ENCODE assay signal across 19 cellular contexts in genomic region chr7:16315280-16315679, GRCh38.
"Had no signal": no experiment of that assay in that cellular context is flagged by ENCODE, and none has a peak within 500 bp of the region (broad histone marks: within the 10 kb centered on the region; RNA-seq: fewer than 3 reads in every experiment).

No MANE protein-coding gene starts in this region.

- H3K27me3 Mint-ChIP-seq: activated CD4-positive, alpha-beta memory T cell treated with anti-CD3 and anti-CD28 coated beads for 36 hours; activated CD4-positive, alpha-beta T cell treated with anti-CD3 and anti-CD28 coated beads for 36 hours; natural killer cell treated with Interleukin-12 subunit alpha and Interleukin-12 subunit beta and Interleukin-15 and Interleukin-18, amount 100 ng/mL, for 72 hours had no signal

- H3K9me3 Mint-ChIP-seq: activated CD4-positive, alpha-beta memory T cell treated with anti-CD3 and anti-CD28 coated beads for 36 hours; activated naive CD4-positive, alpha-beta T cell treated with anti-CD3 and anti-CD28 coated beads, Interleukin-2, amount 50 U/mL, for 72 hours had no signal

- H3K27ac Mint-ChIP-seq: activated CD4-positive, alpha-beta memory T cell treated with anti-CD3 and anti-CD28 coated beads for 36 hours; activated CD4-positive, alpha-beta T cell treated with anti-CD3 and anti-CD28 coated beads for 36 hours; activated naive CD4-positive, alpha-beta T cell treated with anti-CD3 and anti-CD28 coated beads, Interleukin-2, amount 50 U/mL, for 72 hours; brain; natural killer cell treated with Interleukin-12 subunit alpha and Interleukin-12 subunit beta and Interleukin-15 and Interleukin-18, amount 100 ng/mL, for 72 hours had no signal

- H3K4me3 Mint-ChIP-seq: activated CD4-positive, alpha-beta memory T cell treated with anti-CD3 and anti-CD28 coated beads for 36 hours; activated CD4-positive, alpha-beta T cell treated with anti-CD3 and anti-CD28 coated beads for 36 hours; brain; natural killer cell treated with Interleukin-12 subunit alpha and Interleukin-12 subunit beta and Interleukin-15 and Interleukin-18, amount 100 ng/mL, for 72 hours had no signal

- DNase-seq: activated CD4-positive, alpha-beta memory T cell treated with anti-CD3 and anti-CD28 coated beads for 36 hours; activated CD4-positive, alpha-beta T cell treated with anti-CD3 and anti-CD28 coated beads for 36 hours; activated effector memory CD4-positive, alpha-beta T cell treated with anti-CD3 and anti-CD28 coated beads, Interleukin-2, amount 50 U/mL, for 16 hours; activated T-cell treated with anti-CD3 and anti-CD28 coated beads, Interleukin-2, amount 50 U/mL, for 48 hours; central memory CD4-positive, alpha-beta T cell; foreskin keratinocyte; glutamatergic neuron; kidney glomerular epithelial cell; left ventricle myocardium superior; mesendoderm; stimulated activated CD4-positive, alpha-beta T cell treated with anti-CD3 and anti-CD28 coated beads, Interleukin-2, amount 100 ng/mL, for 48 hours; stimulated activated naive CD4-positive, alpha-beta T cell; substantia nigra; trophoblast cell had no signal

- H3K27me3 ChIP-seq: esophagus muscularis mucosa had no signal

- H3K4me3 ChIP-seq: coronary artery, esophagus muscularis mucosa had no signal

- H3K9me3 ChIP-seq: esophagus muscularis mucosa had no signal

- H3K27ac ChIP-seq: coronary artery, esophagus muscularis mucosa, foreskin keratinocyte had no signal

- ATAC-seq: activated CD4-positive, alpha-beta T cell treated with anti-CD3 and anti-CD28 coated beads for 36 hours; activated naive CD4-positive, alpha-beta T cell treated with anti-CD3 and anti-CD28 coated beads, Interleukin-2, amount 50 U/mL, for 72 hours; foreskin keratinocyte; left ventricle myocardium superior; natural killer cell treated with Interleukin-12 subunit alpha and Interleukin-12 subunit beta and Interleukin-15 and Interleukin-18, amount 100 ng/mL, for 72 hours had no signal

- H3K36me3 Mint-ChIP-seq: activated CD4-positive, alpha-beta memory T cell treated with anti-CD3 and anti-CD28 coated beads for 36 hours; activated naive CD4-positive, alpha-beta T cell treated with anti-CD3 and anti-CD28 coated beads, Interleukin-2, amount 50 U/mL, for 72 hours; brain had no signal

- H3K4me1 ChIP-seq: esophagus muscularis mucosa, foreskin keratinocyte had no signal

- H3K36me3 ChIP-seq: esophagus muscularis mucosa had no signal

- H3K4me1 Mint-ChIP-seq: activated CD4-positive, alpha-beta T cell treated with anti-CD3 and anti-CD28 coated beads for 36 hours; brain had no signal
